ENCODE assay signal across 5 cellular contexts in genomic region chr12:70666364-70666763, GRCh38.
"Had no signal": no experiment of that assay in that cellular context is flagged by ENCODE, and none has a peak within 500 bp of the region (broad histone marks: within the 10 kb centered on the region; RNA-seq: fewer than 3 reads in every experiment).

No MANE protein-coding gene starts in this region.

- FAIRE-seq: HepG2, HTR-8/SVneo had no signal

- H3K27ac ChIP-seq: HL-60 had no signal

- DNase-seq: IMR-90, KBM-7 had no signal

- ATAC-seq: HepG2 had no signal
